25 cellular contexts compared by ENCODE assay signal in the genomic region with DNA sequence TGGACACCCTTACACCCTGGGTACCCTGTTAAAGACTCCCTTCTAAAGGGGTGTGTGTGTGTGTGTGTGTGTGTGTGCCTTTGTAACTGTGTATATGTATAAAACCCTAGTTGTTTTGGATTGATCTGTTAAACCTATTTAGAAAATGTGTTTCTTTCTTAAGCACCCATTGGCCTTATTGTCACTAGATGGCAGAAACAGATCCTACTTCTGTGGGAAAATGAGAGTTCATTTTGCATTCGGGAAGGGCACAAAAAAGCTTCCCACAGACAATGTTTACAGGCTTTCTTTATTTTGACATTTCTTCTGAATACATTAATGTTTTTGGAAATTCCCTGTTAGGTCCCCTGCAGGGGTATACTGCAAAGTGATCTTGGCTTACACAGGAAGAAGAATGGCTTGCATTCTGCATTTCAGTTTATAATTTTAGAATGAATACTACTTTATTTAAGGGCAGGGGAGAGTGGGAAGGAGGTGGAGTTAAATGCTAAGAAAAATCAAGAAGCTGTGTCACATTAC.
DNase-seq lines count a peak whose midpoint lies in the region; ATAC-seq and TF ChIP-seq lines count a peak whose summit lies in the region.
"Had no signal": no experiment of that assay in that cellular context is flagged by ENCODE, and none has a peak within 500 bp of the region (broad histone marks: within the 10 kb centered on the region; RNA-seq: fewer than 3 reads in every experiment).

No MANE protein-coding gene starts in this region.

- no peak overlapping the region for H3K4me2 ChIP-seq in neuronal stem cell (ENCODE audit: insufficient read depth, low read length, poor library complexity, severe bottlenecking)

- no peak overlapping the region for H3K14ac ChIP-seq in neuronal stem cell (ENCODE audit: low read length)

- H3K4ac ChIP-seq in neuronal stem cell (ENCODE audit: low read length) = no peak overlapping the region

- H4K91ac ChIP-seq in neuronal stem cell (ENCODE audit: low read depth, low read length, poor library complexity) = no peak overlapping the region

- H2AK5ac ChIP-seq in neuronal stem cell (ENCODE audit: low read depth, low read length) = no peak overlapping the region

- no peaks in the 10 kb centered on the region for H3K79me1 ChIP-seq in neuronal stem cell (ENCODE audit: low read depth, low read length)

- no CpG with 5 or more reads among the region's 1 CpG for WGBS in neuronal stem cell (ENCODE audit: extremely low coverage in 2 of 2, insufficient read length in 2 of 2, insufficient replicate concordance in 1 of 2), 2 donors

- no peak overlapping the region for H3K23ac ChIP-seq in neuronal stem cell (ENCODE audit: low read depth, low read length, poor library complexity)

- peak; percentile 10; the same call in 1 of the 2 replicates for TF ChIP-seq CTCF in LNCAP (IDR thresholded peaks at IDR 0.05)
- peak; percentile 2 for TF ChIP-seq CTCF in astrocyte of the cerebellum (IDR thresholded peaks at IDR 0.05; ENCODE audit: low read depth, low read length, missing control alignments)

- no peak overlapping the region for H3K4me3 ChIP-seq in astrocyte of the cerebellum (ENCODE audit: low read depth, low read length)
- no peak overlapping the region for H3K4me3 ChIP-seq in neuronal stem cell (ENCODE audit: low read length in 2 of 2)
- H3K4me3 ChIP-seq: gastrocnemius medialis, thyroid gland had no signal

- H2AFZ ChIP-seq in neuronal stem cell (ENCODE audit: low read length) = peak overlapping the region; percentile 68

- H4K8ac ChIP-seq in neuronal stem cell (ENCODE audit: low read depth, low read length) = no peak overlapping the region

- DNase-seq in DMS 273 (lab: John Stamatoyannopoulos, UW; ENCODE audit: unreplicated experiment) = peak; percentile 60
- DNase-seq in DMS 273 treated with DMSO at 0.1 percent for 48 hours (lab: John Stamatoyannopoulos, UW) = no peak
- DNase-seq in astrocyte of the cerebellum (ENCODE audit: low read depth) = no peak
- no peak for DNase-seq in neuronal stem cell (ENCODE audit: low spot score)
- no peak for DNase-seq in middle frontal gyrus (ENCODE audit: extremely low spot score, low spot score)
- DNase-seq in activated T-cell treated with anti-CD3 and anti-CD28 coated beads, Interleukin-2, amount 50 U/mL, for 1 hour = no peak
- DNase-seq: activated naive CD8-positive, alpha-beta T cell treated with anti-CD3 and anti-CD28 coated beads for 36 hours; brain microvascular endothelial cell; C1 segment of cervical spinal cord; DND-41; gastrocnemius medialis; Kasumi-1; kidney glomerular epithelial cell; mesendoderm; NCI-H1417 treated with DMSO at 0.1 percent for 48 hours; NCI-H510A; retina; SHP77; stimulated activated CD4-positive, alpha-beta T cell treated with anti-CD3 and anti-CD28 coated beads, Interleukin-15, amount 100 ng/mL, for 24 hours; stimulated activated naive B cell treated with anti-CD40 and anti-IgM and Interleukin-4, amounts not matched to agents 10 μg/mL and 1 μg/mL and 100 μg/mL, for 72 hours; thyroid gland had no signal

- H2BK12ac ChIP-seq in neuronal stem cell (ENCODE audit: low read length) = no peak overlapping the region

- no peaks in the 10 kb centered on the region for H3K36me3 ChIP-seq in neuronal stem cell (replicated peaks in 1 of 2; ENCODE audit: control insufficient read depth in 2 of 2, insufficient read depth in 2 of 2, low read length in 2 of 2)
- H3K36me3 ChIP-seq: brain microvascular endothelial cell, gastrocnemius medialis, thyroid gland had no signal

- no peak for ATAC-seq in GM18858 (IDR thresholded peaks at IDR 0.05; ENCODE audit: unreplicated experiment)
- ATAC-seq: gastrocnemius medialis had no signal

- no peak overlapping the region for H3K18ac ChIP-seq in neuronal stem cell (ENCODE audit: low read length)

- peaks cover 2 to 17% of the 10 kb centered on the region in 2 donors for H3K4me1 ChIP-seq in neuronal stem cell (ENCODE audit: control insufficient read depth in 2 of 2, insufficient read depth in 1 of 2, low read depth in 1 of 2, low read length in 2 of 2)
- H3K4me1 ChIP-seq: gastrocnemius medialis, thyroid gland had no signal

- H2BK120ac ChIP-seq in neuronal stem cell (ENCODE audit: low read depth, low read length) = no peak overlapping the region

- H3K9me3 ChIP-seq in neuronal stem cell (replicated peaks in 1 of 2; ENCODE audit: control insufficient read depth in 2 of 2, insufficient read depth in 1 of 2, low read depth in 1 of 2, low read length in 2 of 2) = no peaks in the 10 kb centered on the region
- H3K9me3 ChIP-seq: gastrocnemius medialis, thyroid gland had no signal

- no peak overlapping the region for H2BK15ac ChIP-seq in neuronal stem cell (ENCODE audit: low read length)

- H3K27ac ChIP-seq in neuronal stem cell (replicated peaks; ENCODE audit: low read length) = no peak overlapping the region
- H3K27ac ChIP-seq: 22Rv1, brain microvascular endothelial cell, epithelial cell of prostate, gastrocnemius medialis, thyroid gland had no signal

- H2BK5ac ChIP-seq in neuronal stem cell (ENCODE audit: low read length) = no peak overlapping the region

- H3K27me3 ChIP-seq in neuronal stem cell (ENCODE audit: control insufficient read depth in 3 of 3, insufficient read depth in 3 of 3, low read depth in 1 of 3, low read length in 3 of 3) = no peaks in the 10 kb centered on the region
- H3K27me3 ChIP-seq: brain microvascular endothelial cell, gastrocnemius medialis, thyroid gland had no signal

- H3K9ac ChIP-seq in neuronal stem cell (ENCODE audit: low read depth, low read length, poor library complexity) = no peak overlapping the region

- in situ Hi-C loops in astrocyte of the cerebellum (cut with HindIII; ENCODE audit: low sequenced_read_pairs) = no loop called here
